In genomic region chr2:10919415-10919775, GRCh38 we compare ENCODE assay signal across 26 cellular contexts. TPM values are rescaled to one million over a fixed set of nuclear protein-coding genes. Genes with fewer than 3 reads are reported as not detected.
"Had no signal": no experiment of that assay in that cellular context is flagged by ENCODE, and none has a peak within 500 bp of the region (broad histone marks: within the 10 kb centered on the region; RNA-seq: fewer than 3 reads in every experiment).

No MANE protein-coding gene starts in this region.

- H3K36me3 Mint-ChIP-seq: activated naive CD4-positive, alpha-beta T cell treated with anti-CD3 and anti-CD28 coated beads, Interleukin-2, amount 50 U/mL, for 72 hours; naive B cell had no signal

- H3K27me3 ChIP-seq: thyroid gland had no signal

- FAIRE-seq: bronchial epithelial cell, kidney had no signal

- ATAC-seq: activated CD4-positive, CD25-positive, alpha-beta regulatory T cell treated with anti-CD3 and anti-CD28 coated beads, Interleukin-2, amount 50 U/mL, for 24 hours; activated CD8-positive, alpha-beta T cell treated with anti-CD3 and anti-CD28 coated beads for 36 hours; activated naive CD4-positive, alpha-beta T cell treated with anti-CD3 and anti-CD28 coated beads, Interleukin-2, amount 50 U/mL, for 72 hours; foreskin keratinocyte; lower lobe of right lung; stimulated activated naive CD8-positive, alpha-beta T cell treated with anti-CD3 and anti-CD28 coated beads, Interleukin-15, Interleukin-2, amounts not matched to agents 100 U/mL and 50 U/mL, for 24 hours; upper lobe of right lung had no signal

- H3K9me3 Mint-ChIP-seq: activated CD4-positive, alpha-beta T cell treated with anti-CD3 and anti-CD28 coated beads, Interleukin-2, amount 10 ng/mL, durations not matched to agents 24 days and 14 days; activated CD8-positive, alpha-beta T cell treated with anti-CD3 and anti-CD28 coated beads for 36 hours; activated naive CD4-positive, alpha-beta T cell treated with anti-CD3 and anti-CD28 coated beads, Interleukin-2, amount 50 U/mL, for 72 hours; activated T-helper 1 cell treated with anti-CD3 and anti-CD28 coated beads, Interleukin-12 subunit alpha, Interleukin-12 subunit beta, Interleukin-2, Interleukin-4 antibody, amounts not matched to agents 30 ng/mL and 10 ng/mL and 1 ng/mL, durations not matched to agents 14 hours and 24 hours and 36 hours; T-helper 2 cell treated with Interferon-gamma antibody and Interleukin-4, amounts not matched to agents 5 μg/mL and 100 μg/mL, for 36 hours had no signal

- H3K4me3 ChIP-seq: adrenal gland, lower lobe of right lung, sigmoid colon, spleen, thyroid gland, upper lobe of right lung had no signal

- H3K36me3 ChIP-seq: adrenal gland, lower lobe of right lung, sigmoid colon, spleen, thyroid gland, upper lobe of right lung had no signal

- H3K4me1 ChIP-seq: adrenal gland, foreskin keratinocyte, lower lobe of right lung, sigmoid colon, spleen, thyroid gland, upper lobe of right lung had no signal

- H3K9me3 ChIP-seq: adrenal gland, lower lobe of right lung, sigmoid colon, spleen, thyroid gland, upper lobe of right lung had no signal

- H3K4me3 Mint-ChIP-seq: activated CD4-positive, alpha-beta T cell treated with anti-CD3 and anti-CD28 coated beads, Interleukin-2, amount 10 ng/mL, durations not matched to agents 24 days and 14 days; activated CD8-positive, alpha-beta T cell treated with anti-CD3 and anti-CD28 coated beads for 36 hours; activated T-helper 1 cell treated with anti-CD3 and anti-CD28 coated beads, Interleukin-12 subunit alpha, Interleukin-12 subunit beta, Interleukin-2, Interleukin-4 antibody, amounts not matched to agents 30 ng/mL and 10 ng/mL and 1 ng/mL, durations not matched to agents 14 hours and 24 hours and 36 hours; naive B cell; T-helper 2 cell treated with Interferon-gamma antibody and Interleukin-4, amounts not matched to agents 5 μg/mL and 100 μg/mL, for 36 hours had no signal

- H3K4me1 Mint-ChIP-seq: activated CD4-positive, alpha-beta T cell treated with anti-CD3 and anti-CD28 coated beads, Interleukin-2, amount 10 ng/mL, durations not matched to agents 24 days and 14 days had no signal

- H3K27ac ChIP-seq: adrenal gland, foreskin keratinocyte, lower lobe of right lung, sigmoid colon, spleen, thyroid gland, upper lobe of right lung, VCaP had no signal

- H3K27ac Mint-ChIP-seq: activated CD4-positive, alpha-beta T cell treated with anti-CD3 and anti-CD28 coated beads, Interleukin-2, amount 10 ng/mL, durations not matched to agents 24 days and 14 days; activated CD8-positive, alpha-beta T cell treated with anti-CD3 and anti-CD28 coated beads for 36 hours; activated naive CD4-positive, alpha-beta T cell treated with anti-CD3 and anti-CD28 coated beads, Interleukin-2, amount 50 U/mL, for 72 hours; activated T-helper 1 cell treated with anti-CD3 and anti-CD28 coated beads, Interleukin-12 subunit alpha, Interleukin-12 subunit beta, Interleukin-2, Interleukin-4 antibody, amounts not matched to agents 30 ng/mL and 10 ng/mL and 1 ng/mL, durations not matched to agents 14 hours and 24 hours and 36 hours; T-helper 2 cell treated with Interferon-gamma antibody and Interleukin-4, amounts not matched to agents 5 μg/mL and 100 μg/mL, for 36 hours had no signal

- DNase-seq: activated CD4-positive, alpha-beta T cell treated with anti-CD3 and anti-CD28 coated beads, Interleukin-2, amount 10 ng/mL, durations not matched to agents 24 days and 14 days; activated CD8-positive, alpha-beta T cell treated with anti-CD3 and anti-CD28 coated beads for 36 hours; cerebellar nuclear complex; cortex of kidney; effector CD4-positive, alpha-beta T cell; erythroblast; foreskin keratinocyte; kidney; lower lobe of right lung; naive B cell; occipital lobe; stimulated activated CD4-positive, alpha-beta T cell treated with anti-CD3 and anti-CD28 coated beads, Interleukin-4, amount 100 ng/mL, for 1 hour; stimulated activated naive CD8-positive, alpha-beta T cell treated with anti-CD3 and anti-CD28 coated beads, Interleukin-15, Interleukin-2, amounts not matched to agents 100 U/mL and 50 U/mL, for 24 hours; thyroid gland; upper lobe of right lung had no signal

RNA-seq across cellular contexts. Expression of gene KCNF1, which starts 7.7 kb away (rescaled TPM):
- total RNA-seq: activated CD4-positive, alpha-beta T cell treated with anti-CD3 and anti-CD28 coated beads, Interleukin-2, amount 10 ng/mL, durations not matched to agents 24 days and 14 days; activated CD8-positive, alpha-beta T cell treated with anti-CD3 and anti-CD28 coated beads for 36 hours; activated naive CD4-positive, alpha-beta T cell treated with anti-CD3 and anti-CD28 coated beads, Interleukin-2, amount 50 U/mL, for 72 hours; activated T-helper 1 cell treated with anti-CD3 and anti-CD28 coated beads, Interleukin-12 subunit alpha, Interleukin-12 subunit beta, Interleukin-2, Interleukin-4 antibody, amounts not matched to agents 30 ng/mL and 10 ng/mL and 1 ng/mL, durations not matched to agents 14 hours and 24 hours and 36 hours; bronchial epithelial cell; lower lobe of right lung; renal cortical epithelial cell; subcutaneous adipose tissue; thyroid gland had no signal
